In the genomic region with DNA sequence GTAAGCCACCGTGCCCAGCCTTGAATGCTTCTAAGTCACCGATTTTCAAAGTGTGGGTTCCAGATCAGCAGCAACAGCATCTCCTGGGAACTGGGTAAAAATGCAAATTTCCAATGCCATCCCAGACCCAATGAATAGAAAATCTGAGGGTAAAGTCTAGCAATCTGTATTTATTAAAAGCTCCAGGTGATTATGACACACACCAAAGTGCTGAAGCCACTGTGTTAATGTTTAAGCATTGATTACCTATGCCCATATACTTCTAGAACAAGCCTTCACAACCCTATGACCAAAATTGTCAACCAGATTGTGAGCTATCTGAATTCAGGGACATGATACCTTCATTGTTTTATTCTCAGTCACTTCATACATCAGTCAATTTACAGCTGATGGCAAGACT, we compare ENCODE assay signal across 35 cellular contexts.
"Had no signal": no experiment of that assay in that cellular context is flagged by ENCODE, and none has a peak within 500 bp of the region (broad histone marks: within the 10 kb centered on the region; RNA-seq: fewer than 3 reads in every experiment).

No MANE protein-coding gene starts in this region.

- H3K4me3 ChIP-seq: MG63 had no signal

- DNase-seq: Karpas-422, Kasumi-1, MG63, MM.1S, MV-4-11, NCI-H1048, NCI-H1092, NCI-H1092 treated with DMSO at 0.1 percent for 48 hours, NCI-H1105, NCI-H1105 treated with DMSO at 0.1 percent for 48 hours, NCI-H1417, NCI-H1417 treated with DMSO at 0.1 percent for 48 hours, NCI-H1436, NCI-H1436 treated with DMSO at 0.1 percent for 48 hours, NCI-H146, NCI-H1694, NCI-H1694 treated with DMSO at 0.1 percent for 48 hours, NCI-H187, NCI-H187 treated with DMSO at 0.1 percent for 48 hours, NCI-H1930, NCI-H2029, NCI-H2029 treated with DMSO at 0.1 percent for 48 hours, NCI-H2081, NCI-H2081 treated with DMSO at 0.1 percent for 48 hours, NCI-H2107, NCI-H2171, NCI-H2171 treated with DMSO at 0.1 percent for 48 hours, NCI-H2227 treated with DMSO at 0.1 percent for 48 hours, NCI-H226, NCI-H345, NCI-H446, NCI-H446 treated with DMSO at 0.1 percent for 48 hours, NCI-H510A, NCI-H510A treated with DMSO at 0.1 percent for 48 hours, NCI-H524 had no signal

- H3K9me3 ChIP-seq: MG63 had no signal

- H3K27me3 ChIP-seq: MG63 had no signal
